ENCODE assay signal across 17 cellular contexts in the genomic region with DNA sequence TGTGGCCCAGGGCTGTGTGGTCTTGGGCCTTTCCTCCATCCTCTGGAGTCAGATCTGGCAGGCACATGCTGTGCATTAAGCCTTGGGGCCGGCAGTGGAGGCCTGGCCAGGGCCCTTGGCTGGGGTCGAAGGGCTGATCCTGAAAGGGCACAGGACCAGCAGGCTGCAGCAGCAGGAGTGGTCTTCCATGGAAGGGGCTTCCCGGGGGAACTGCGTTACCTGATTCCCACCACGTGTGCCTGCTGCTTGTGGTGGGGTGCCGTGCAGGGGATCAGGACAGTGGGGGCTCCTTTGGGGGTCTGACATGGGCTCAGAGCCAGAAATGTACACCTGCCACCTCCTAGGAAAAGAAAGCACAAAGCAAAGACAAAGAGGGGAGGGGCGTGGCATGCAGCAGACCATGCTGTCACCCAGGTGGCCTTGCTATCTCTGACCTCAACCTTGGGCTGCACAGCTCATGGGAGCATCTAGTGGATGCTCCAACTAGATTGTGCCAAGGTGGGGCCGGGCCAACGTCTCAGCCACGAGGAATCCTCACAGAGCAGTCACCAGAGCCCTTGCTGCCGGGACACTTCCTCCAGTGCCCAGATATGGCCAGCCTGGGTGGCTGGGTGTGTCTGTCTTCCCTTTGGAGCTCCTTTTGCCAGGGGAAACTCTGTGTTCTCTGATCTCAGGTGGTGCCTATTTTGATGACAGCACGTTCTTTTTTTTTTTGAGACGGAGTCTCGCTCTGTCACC.
DNase-seq lines count a peak whose midpoint lies in the region; ATAC-seq, FAIRE-seq and TF ChIP-seq lines count a peak whose summit lies in the region.
"Had no signal": no experiment of that assay in that cellular context is flagged by ENCODE, and none has a peak within 500 bp of the region (broad histone marks: within the 10 kb centered on the region; RNA-seq: fewer than 3 reads in every experiment).

No MANE protein-coding gene starts in this region.

- TF ChIP-seq CTCF in HEK293 (tag by site-specific recombination; IDR thresholded peaks at IDR 0.05), result no peak
- no peak for TF ChIP-seq CTCF in neutrophil (IDR thresholded peaks at IDR 0.05)

- H3K4me1 Mint-ChIP-seq in T-helper 2 cell treated with Interferon-gamma antibody and Interleukin-4, amounts not matched to agents 5 μg/mL and 100 μg/mL, for 36 hours (ENCODE audit: low read depth), result no peaks in the 10 kb centered on the region

- no peaks in the 10 kb centered on the region for H3K4me1 ChIP-seq in HEK293 (ENCODE audit: control insufficient read depth, insufficient read depth, low read length)
- H3K4me1 ChIP-seq in neutrophil (ENCODE audit: control insufficient read depth in 1 of 2, insufficient read depth in 1 of 2, low read depth in 1 of 2, low read length in 1 of 2), result no peaks in the 10 kb centered on the region
- H3K4me1 ChIP-seq: HAP-1 had no signal

- no peak overlapping the region for H3K27ac ChIP-seq in HEK293 (ENCODE audit: extremely low read depth, low read depth, low read length)
- H3K27ac ChIP-seq in caudate nucleus (ENCODE audit: low read depth, low read length), result peak overlapping the region; percentile 92
- H3K27ac ChIP-seq in neutrophil, result peak overlapping the region; percentile 6
- H3K27ac ChIP-seq: 22Rv1 had no signal

- no peaks in the 10 kb centered on the region for H3K9me3 Mint-ChIP-seq in T-helper 2 cell treated with Interferon-gamma antibody and Interleukin-4, amounts not matched to agents 5 μg/mL and 100 μg/mL, for 36 hours
- H3K9me3 Mint-ChIP-seq: IgD-negative memory B cell had no signal

- no peak for FAIRE-seq in HTR-8/SVneo (lab: Jason Lieb, UNC)
- FAIRE-seq: G401.6 had no signal

- DNase-seq in DMS 273 (lab: John Stamatoyannopoulos, UW; ENCODE audit: unreplicated experiment) (peak; percentile 10), DMS 273 treated with DMSO at 0.1 percent for 48 hours (lab: John Stamatoyannopoulos, UW) (no peak), caudate nucleus (lab: John Stamatoyannopoulos, UW) (peak in 10 of 61 donors; percentile 8 to 77 (median 24)), HTR-8/SVneo (ENCODE audit: insufficient read length, low spot score) (no peak)
- DNase-seq in T-helper 2 cell treated with Interferon-gamma antibody and Interleukin-4, amounts not matched to agents 5 μg/mL and 100 μg/mL, for 36 hours (ENCODE audit: low spot score), result no peak
- DNase-seq: C1 segment of cervical spinal cord, COR-L47, DMS79 treated with DMSO at 0.1 percent for 48 hours, NCI-H1436 treated with DMSO at 0.1 percent for 48 hours, NCI-H446 had no signal

- no peak overlapping the region for H3K4me3 Mint-ChIP-seq in T-helper 2 cell treated with Interferon-gamma antibody and Interleukin-4, amounts not matched to agents 5 μg/mL and 100 μg/mL, for 36 hours

- H3K27ac Mint-ChIP-seq in T-helper 2 cell treated with Interferon-gamma antibody and Interleukin-4, amounts not matched to agents 5 μg/mL and 100 μg/mL, for 36 hours, result no peak overlapping the region

- no peaks in the 10 kb centered on the region for H3K9me3 ChIP-seq in HEK293 (ENCODE audit: control insufficient read depth, insufficient read depth, low read depth, low read length)
- no peaks in the 10 kb centered on the region for H3K9me3 ChIP-seq in neutrophil
- H3K9me3 ChIP-seq: HAP-1 had no signal

- no peaks in the 10 kb centered on the region for H3K27me3 ChIP-seq in neutrophil

- CTCF ChIA-PET in HEK293 (lab: Yijun Ruan, JAX), result no interaction called here

- peaks cover 0 to 12% of the 10 kb centered on the region in 2 experiments; a peak in 1 of 3 replicates for H3K36me3 ChIP-seq in HEK293 (ENCODE audit: control insufficient read depth in 2 of 2, insufficient read depth in 1 of 2, low read length in 2 of 2)
- H3K36me3 ChIP-seq in neutrophil, result peaks cover 72% of the 10 kb centered on the region
- H3K36me3 ChIP-seq: HAP-1 had no signal

- H3K27me3 Mint-ChIP-seq in T-helper 2 cell treated with Interferon-gamma antibody and Interleukin-4, amounts not matched to agents 5 μg/mL and 100 μg/mL, for 36 hours (ENCODE audit: low read depth), result no peaks in the 10 kb centered on the region
- H3K27me3 Mint-ChIP-seq: IgD-negative memory B cell had no signal

- H3K36me3 Mint-ChIP-seq in T-helper 2 cell treated with Interferon-gamma antibody and Interleukin-4, amounts not matched to agents 5 μg/mL and 100 μg/mL, for 36 hours (ENCODE audit: low read depth), result peaks cover 13% of the 10 kb centered on the region

- POLR2A ChIA-PET in HEK293 (lab: Yijun Ruan, JAX), result interaction anchor here (1.6 kb wide), 1 partner anchor 17 kb away, joined by 5 read pairs; no protein-coding TSS in a partner anchor

- no peak overlapping the region for H3K4me3 ChIP-seq in HEK293 (ENCODE audit: low read depth, low read length)
- H3K4me3 ChIP-seq in neutrophil (ENCODE audit: low read depth in 1 of 2, low read length in 1 of 2), result no peak overlapping the region
- H3K4me3 ChIP-seq: HAP-1 had no signal

- no peak for ATAC-seq in HG03460 (IDR thresholded peaks at IDR 0.05; ENCODE audit: unreplicated experiment)

TF ChIP-seq in HEK293, 187 proteins besides CTCF, POLR2A, EP300 and RAD21 (continues in another document):
- TF ChIP-seq ZNF792 (tag by site-specific recombination; IDR thresholded peaks at IDR 0.05), result no peak
- no peak for TF ChIP-seq ZNF138 (tag by site-specific recombination; IDR thresholded peaks at IDR 0.05; ENCODE audit: borderline replicate concordance)
- TF ChIP-seq SP3 (tag by site-specific recombination; IDR thresholded peaks at IDR 0.05), result no peak
- TF ChIP-seq KLF9 (tag by site-specific recombination; IDR thresholded peaks at IDR 0.05; ENCODE audit: low read depth), result 0 out of 2 replicates have a peak, but pooled peaks have one; percentile 37
- TF ChIP-seq ZSCAN30 (tag by site-specific recombination; IDR thresholded peaks at IDR 0.05), result no peak
- TF ChIP-seq, protein P1, sequence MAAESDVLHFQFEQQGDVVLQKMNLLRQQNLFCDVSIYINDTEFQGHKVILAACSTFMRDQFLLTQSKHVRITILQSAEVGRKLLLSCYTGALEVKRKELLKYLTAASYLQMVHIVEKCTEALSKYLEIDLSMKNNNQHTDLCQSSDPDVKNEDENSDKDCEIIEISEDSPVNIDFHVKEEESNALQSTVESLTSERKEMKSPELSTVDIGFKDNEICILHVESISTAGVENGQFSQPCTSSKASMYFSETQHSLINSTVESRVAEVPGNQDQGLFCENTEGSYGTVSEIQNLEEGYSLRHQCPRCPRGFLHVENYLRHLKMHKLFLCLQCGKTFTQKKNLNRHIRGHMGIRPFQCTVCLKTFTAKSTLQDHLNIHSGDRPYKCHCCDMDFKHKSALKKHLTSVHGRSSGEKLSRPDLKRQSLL (tag by site-specific recombination; IDR thresholded peaks at IDR 0.05), result no peak
- TF ChIP-seq, protein P2, sequence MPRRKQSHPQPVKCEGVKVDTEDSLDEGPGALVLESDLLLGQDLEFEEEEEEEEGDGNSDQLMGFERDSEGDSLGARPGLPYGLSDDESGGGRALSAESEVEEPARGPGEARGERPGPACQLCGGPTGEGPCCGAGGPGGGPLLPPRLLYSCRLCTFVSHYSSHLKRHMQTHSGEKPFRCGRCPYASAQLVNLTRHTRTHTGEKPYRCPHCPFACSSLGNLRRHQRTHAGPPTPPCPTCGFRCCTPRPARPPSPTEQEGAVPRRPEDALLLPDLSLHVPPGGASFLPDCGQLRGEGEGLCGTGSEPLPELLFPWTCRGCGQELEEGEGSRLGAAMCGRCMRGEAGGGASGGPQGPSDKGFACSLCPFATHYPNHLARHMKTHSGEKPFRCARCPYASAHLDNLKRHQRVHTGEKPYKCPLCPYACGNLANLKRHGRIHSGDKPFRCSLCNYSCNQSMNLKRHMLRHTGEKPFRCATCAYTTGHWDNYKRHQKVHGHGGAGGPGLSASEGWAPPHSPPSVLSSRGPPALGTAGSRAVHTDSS (tag by site-specific recombination; IDR thresholded peaks at IDR 0.05), result no peak
- no peak for TF ChIP-seq ZNF157 (tag by site-specific recombination; IDR thresholded peaks at IDR 0.05)
- no peak for TF ChIP-seq ZNF670 (tag by site-specific recombination; IDR thresholded peaks at IDR 0.05; ENCODE audit: low read depth)
- TF ChIP-seq ZNF677 (tag by site-specific recombination; IDR thresholded peaks at IDR 0.05), result no peak
- peak; percentile 56 for TF ChIP-seq GLIS2 (tag by site-specific recombination; IDR thresholded peaks at IDR 0.05)
- TF ChIP-seq ZNF2 (tag by site-specific recombination; IDR thresholded peaks at IDR 0.05), result no peak
- TF ChIP-seq PRDM1 (tag by site-specific recombination; IDR thresholded peaks at IDR 0.05), result no peak
- TF ChIP-seq ZNF394 (tag by site-specific recombination; IDR thresholded peaks at IDR 0.05; ENCODE audit: borderline replicate concordance), result no peak
- no peak for TF ChIP-seq ZBTB48 (tag by site-specific recombination; IDR thresholded peaks at IDR 0.05)
- TF ChIP-seq ZNF560 (tag by site-specific recombination; IDR thresholded peaks at IDR 0.05; ENCODE audit: borderline replicate concordance), result no peak
- TF ChIP-seq, protein P3, sequence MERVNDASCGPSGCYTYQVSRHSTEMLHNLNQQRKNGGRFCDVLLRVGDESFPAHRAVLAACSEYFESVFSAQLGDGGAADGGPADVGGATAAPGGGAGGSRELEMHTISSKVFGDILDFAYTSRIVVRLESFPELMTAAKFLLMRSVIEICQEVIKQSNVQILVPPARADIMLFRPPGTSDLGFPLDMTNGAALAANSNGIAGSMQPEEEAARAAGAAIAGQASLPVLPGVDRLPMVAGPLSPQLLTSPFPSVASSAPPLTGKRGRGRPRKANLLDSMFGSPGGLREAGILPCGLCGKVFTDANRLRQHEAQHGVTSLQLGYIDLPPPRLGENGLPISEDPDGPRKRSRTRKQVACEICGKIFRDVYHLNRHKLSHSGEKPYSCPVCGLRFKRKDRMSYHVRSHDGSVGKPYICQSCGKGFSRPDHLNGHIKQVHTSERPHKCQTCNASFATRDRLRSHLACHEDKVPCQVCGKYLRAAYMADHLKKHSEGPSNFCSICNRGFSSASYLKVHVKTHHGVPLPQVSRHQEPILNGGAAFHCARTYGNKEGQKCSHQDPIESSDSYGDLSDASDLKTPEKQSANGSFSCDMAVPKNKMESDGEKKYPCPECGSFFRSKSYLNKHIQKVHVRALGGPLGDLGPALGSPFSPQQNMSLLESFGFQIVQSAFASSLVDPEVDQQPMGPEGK (tag by site-specific recombination; IDR thresholded peaks at IDR 0.05), result no peak
- TF ChIP-seq ZNF223 (tag by site-specific recombination; IDR thresholded peaks at IDR 0.05), result no peak
- TF ChIP-seq, protein P4, sequence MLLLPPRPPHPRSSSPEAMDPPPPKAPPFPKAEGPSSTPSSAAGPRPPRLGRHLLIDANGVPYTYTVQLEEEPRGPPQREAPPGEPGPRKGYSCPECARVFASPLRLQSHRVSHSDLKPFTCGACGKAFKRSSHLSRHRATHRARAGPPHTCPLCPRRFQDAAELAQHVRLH (tag by site-specific recombination; IDR thresholded peaks at IDR 0.05), result no peak
